ENCODE assay signal across 15 cellular contexts in the genomic region with DNA sequence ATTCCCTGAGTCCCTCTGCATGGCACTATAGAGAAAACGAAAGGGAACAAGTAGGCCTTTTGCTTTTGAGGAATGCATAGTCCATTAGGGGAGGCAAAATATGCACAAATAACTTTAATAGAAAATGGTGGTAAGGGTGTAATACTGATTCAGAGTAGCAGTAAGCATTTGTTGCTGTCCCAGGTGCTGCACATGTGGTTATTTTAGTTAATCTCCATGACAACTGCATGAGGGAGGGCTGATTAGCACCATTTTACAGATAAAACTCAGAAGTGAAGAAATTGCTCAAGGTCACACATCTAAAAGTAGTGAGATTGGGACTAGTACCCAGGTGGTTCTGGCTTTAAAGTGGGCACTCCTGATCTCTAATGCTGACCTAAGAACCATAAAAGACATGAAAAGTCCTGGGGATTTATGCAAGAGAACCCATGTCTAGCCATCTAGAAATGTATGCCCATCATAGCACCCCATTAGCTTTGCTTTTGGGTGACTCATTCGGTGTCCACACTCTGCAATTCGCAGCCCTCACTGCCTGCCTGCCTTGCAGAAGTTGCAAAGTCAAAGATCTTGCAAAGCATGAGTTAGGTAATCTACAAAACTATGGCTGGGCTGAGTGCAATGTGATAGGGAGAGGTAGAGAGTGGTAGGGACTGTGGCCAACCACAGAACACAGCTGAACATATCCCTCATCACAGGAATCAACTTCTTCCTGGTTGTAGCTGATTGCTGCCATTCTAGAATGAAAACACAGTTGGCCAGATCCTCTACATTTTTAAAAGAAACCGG.
A peak's percentile ranks its signal among the peaks of the same experiment; 100 is the strongest.
DNase-seq lines count a peak whose midpoint lies in the region; TF ChIP-seq lines count a peak whose summit lies in the region.
"Had no signal": no experiment of that assay in that cellular context is flagged by ENCODE, and none has a peak within 500 bp of the region (broad histone marks: within the 10 kb centered on the region; RNA-seq: fewer than 3 reads in every experiment).

No MANE protein-coding gene starts in this region.

- TF ChIP-seq CTCF in HEK293 (tag by site-specific recombination; IDR thresholded peaks at IDR 0.05) (no peak), GM13976 (IDR thresholded peaks at IDR 0.05; ENCODE audit: borderline replicate concordance, control extremely low read depth, extremely low read depth, insufficient read depth, missing control alignments) (no peak)

- no peak overlapping the region for H3K27ac ChIP-seq in HEK293 (ENCODE audit: extremely low read depth, low read depth, low read length)

- H3K4me1 ChIP-seq in HEK293 (ENCODE audit: control insufficient read depth, insufficient read depth, low read length), result no peaks in the 10 kb centered on the region
- H3K4me1 ChIP-seq: BE2C had no signal

- H3K9me3 ChIP-seq in HEK293 (ENCODE audit: control insufficient read depth, insufficient read depth, low read depth, low read length), result no peaks in the 10 kb centered on the region
- H3K9me3 ChIP-seq: BE2C had no signal

- no peak overlapping the region for H3K4me3 ChIP-seq in HEK293 (ENCODE audit: low read depth, low read length)

- H3K36me3 ChIP-seq in HEK293 (ENCODE audit: control insufficient read depth in 2 of 2, insufficient read depth in 1 of 2, low read length in 2 of 2), result no peaks in the 10 kb centered on the region
- H3K36me3 ChIP-seq: BE2C had no signal

- DNase-seq in Kasumi-1 (lab: John Stamatoyannopoulos, UW) (peak; percentile 75 to 84), OCI-M1 (lab: John Stamatoyannopoulos, UW) (peak; percentile 74), left kidney (ENCODE audit: low read depth, low spot score) (peak; percentile 12), pons (ENCODE audit: low spot score) (no peak), AG08395 (ENCODE audit: low spot score) (no peak), GM13976 (ENCODE audit: low spot score) (no peak)
- no peak for DNase-seq in stimulated activated CD4-positive, alpha-beta T cell treated with anti-CD3 and anti-CD28 coated beads, Interleukin-2, amount 100 ng/mL, for 48 hours
- DNase-seq: BE2C; CD8-positive, alpha-beta memory T cell; GF-D8; NCI-H1092 treated with DMSO at 0.1 percent for 48 hours; NCI-H1694 treated with DMSO at 0.1 percent for 48 hours; NCI-H345; NCI-H526 treated with DMSO at 0.1 percent for 48 hours had no signal

- CTCF ChIA-PET in HEK293 (lab: Yijun Ruan, JAX), result no interaction called here

- POLR2A ChIA-PET in HEK293 (lab: Yijun Ruan, JAX), result no interaction called here

- in situ Hi-C loops in GM13976 (cut with MboI; ENCODE audit: low sequenced_read_pairs, unreplicated experiment), result no loop called here

TF ChIP-seq in HEK293, 187 proteins besides CTCF, POLR2A, EP300 and RAD21:
- TF ChIP-seq BCL11B (tag by site-specific recombination; IDR thresholded peaks at IDR 0.05; ENCODE audit: low read depth) (no peak), ZNF155 (tag by site-specific recombination; IDR thresholded peaks at IDR 0.05) (no peak)
- TF ChIP-seq, protein P1, sequence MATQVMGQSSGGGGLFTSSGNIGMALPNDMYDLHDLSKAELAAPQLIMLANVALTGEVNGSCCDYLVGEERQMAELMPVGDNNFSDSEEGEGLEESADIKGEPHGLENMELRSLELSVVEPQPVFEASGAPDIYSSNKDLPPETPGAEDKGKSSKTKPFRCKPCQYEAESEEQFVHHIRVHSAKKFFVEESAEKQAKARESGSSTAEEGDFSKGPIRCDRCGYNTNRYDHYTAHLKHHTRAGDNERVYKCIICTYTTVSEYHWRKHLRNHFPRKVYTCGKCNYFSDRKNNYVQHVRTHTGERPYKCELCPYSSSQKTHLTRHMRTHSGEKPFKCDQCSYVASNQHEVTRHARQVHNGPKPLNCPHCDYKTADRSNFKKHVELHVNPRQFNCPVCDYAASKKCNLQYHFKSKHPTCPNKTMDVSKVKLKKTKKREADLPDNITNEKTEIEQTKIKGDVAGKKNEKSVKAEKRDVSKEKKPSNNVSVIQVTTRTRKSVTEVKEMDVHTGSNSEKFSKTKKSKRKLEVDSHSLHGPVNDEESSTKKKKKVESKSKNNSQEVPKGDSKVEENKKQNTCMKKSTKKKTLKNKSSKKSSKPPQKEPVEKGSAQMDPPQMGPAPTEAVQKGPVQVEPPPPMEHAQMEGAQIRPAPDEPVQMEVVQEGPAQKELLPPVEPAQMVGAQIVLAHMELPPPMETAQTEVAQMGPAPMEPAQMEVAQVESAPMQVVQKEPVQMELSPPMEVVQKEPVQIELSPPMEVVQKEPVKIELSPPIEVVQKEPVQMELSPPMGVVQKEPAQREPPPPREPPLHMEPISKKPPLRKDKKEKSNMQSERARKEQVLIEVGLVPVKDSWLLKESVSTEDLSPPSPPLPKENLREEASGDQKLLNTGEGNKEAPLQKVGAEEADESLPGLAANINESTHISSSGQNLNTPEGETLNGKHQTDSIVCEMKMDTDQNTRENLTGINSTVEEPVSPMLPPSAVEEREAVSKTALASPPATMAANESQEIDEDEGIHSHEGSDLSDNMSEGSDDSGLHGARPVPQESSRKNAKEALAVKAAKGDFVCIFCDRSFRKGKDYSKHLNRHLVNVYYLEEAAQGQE (tag by site-specific recombination; IDR thresholded peaks at IDR 0.05), result 0 out of 2 replicates have a peak, but pooled peaks have one; percentile 40
TF ChIP-seq in HEK293: peak in this region for 1.

Comparison
In these comparisons a context has a peak if more than half of its experiments do, and no peak if none do; other contexts are left out.
1. DNase-seq: peak in Kasumi-1 (2 of 2), OCI-M1 (single experiment) and left kidney (single experiment); none in stimulated activated CD4-positive, alpha-beta T cell treated with anti-CD3 and anti-CD28 coated beads, Interleukin-2, amount 100 ng/mL, for 48 hours (0 of 2), pons (single experiment), AG08395 (single experiment) and GM13976 (single experiment).